In the genomic region with DNA sequence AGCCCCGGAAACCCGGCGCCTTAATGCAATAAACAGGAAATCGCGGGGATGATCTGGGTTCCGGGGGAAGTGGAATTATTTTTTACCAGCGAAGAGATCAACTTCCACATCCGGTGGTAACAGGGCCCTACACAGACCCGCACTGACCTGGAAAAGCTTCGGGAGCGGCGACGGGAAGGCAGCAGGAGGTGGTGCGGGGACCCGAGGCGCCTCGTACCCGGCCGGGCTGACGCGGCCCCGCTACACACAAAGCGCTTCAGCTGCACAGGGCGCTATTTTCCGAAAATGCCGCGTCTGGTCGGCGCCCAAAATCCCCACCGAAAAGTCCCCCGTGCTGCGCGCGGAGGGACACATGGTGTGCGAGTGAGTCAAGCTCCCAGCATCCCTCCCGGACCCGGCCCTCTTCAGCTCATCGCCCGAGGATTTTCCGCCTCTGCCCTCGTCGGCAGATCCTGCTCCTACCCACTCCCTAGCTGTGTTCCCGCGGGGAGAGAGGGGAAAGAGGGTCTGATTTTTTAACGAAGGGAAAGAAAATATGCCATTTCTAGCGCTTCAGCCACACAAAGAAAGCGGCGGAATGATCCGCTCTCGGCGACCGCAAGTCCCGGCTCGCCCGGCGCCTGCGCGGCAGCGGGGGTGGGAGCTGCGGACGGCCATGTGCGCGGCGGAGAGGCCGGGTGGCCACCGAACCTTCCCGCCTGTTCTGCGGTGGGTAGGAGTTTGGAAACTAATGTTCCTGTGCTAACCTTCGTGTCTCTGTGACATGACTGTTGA, we compare ENCODE assay signal across 8 cellular contexts. TPM values are rescaled to one million over a fixed set of nuclear protein-coding genes. Genes with fewer than 3 reads are reported as not detected.
DNase-seq lines count a peak whose midpoint lies in the region; ATAC-seq and TF ChIP-seq lines count a peak whose summit lies in the region.

A gene (minus strand): TSS at position 361 of the 774 bp plus-strand sequence. CDS start 45,400 bp downstream, outside the sequence.

- H3K4me3 Mint-ChIP-seq in T-helper 17 cell: peak within 1 kb of the TSS; percentile 96

- peak within 1 kb of the TSS; percentile 95 for H3K4me3 ChIP-seq in GM12864 (ENCODE audit: low read depth, low read length)
- H3K4me3 ChIP-seq in left ventricle myocardium inferior: peak within 1 kb of the TSS; percentile 97
- peak within 1 kb of the TSS; percentile 99 to 100 for H3K4me3 ChIP-seq in prostate gland

- WGBS in prostate gland: under 1% methylated on average over 69 of the region's 69 CpGs

- no peak for TF ChIP-seq CTCF in GM12864 (IDR thresholded peaks at IDR 0.05; ENCODE audit: low read depth, low read length, missing control alignments)
- no peak for TF ChIP-seq CTCF in left ventricle myocardium inferior (IDR thresholded peaks at IDR 0.05; ENCODE audit: borderline replicate concordance)
- peak in 1 of 4 experiments; percentile 0 for TF ChIP-seq CTCF in prostate gland (IDR thresholded peaks at IDR 0.05)

- peak; percentile 59 for TF ChIP-seq POLR2A in prostate gland (IDR thresholded peaks at IDR 0.05)

- intact Hi-C loops in left ventricle myocardium inferior (cut with micrococcal nuclease) (no loop called here), prostate gland (cut with DNase I) (loop anchor here (10.0 kb wide), 3 partner anchors 70 to 1200 kb away; a partner anchor contains a TSS)

- H3K36me3 ChIP-seq in left ventricle myocardium inferior (peaks cover 6% of the 10 kb centered on the region), prostate gland (no peaks in the 10 kb centered on the region)

- H3K27ac Mint-ChIP-seq in T-helper 17 cell: peak within 1 kb of the TSS; percentile 99

- H3K27me3 ChIP-seq in left ventricle myocardium inferior (ENCODE audit: low read depth): no peaks in the 10 kb centered on the region
- no peaks in the 10 kb centered on the region for H3K27me3 ChIP-seq in prostate gland (replicated peaks; ENCODE audit: insufficient read depth)

- peak; percentile 55 for ATAC-seq in HG02798 (IDR thresholded peaks at IDR 0.05; ENCODE audit: poor library complexity, unreplicated experiment)
- ATAC-seq in T-helper 17 cell: peak; percentile 57

- H3K27me3 Mint-ChIP-seq in T-helper 17 cell: no peaks in the 10 kb centered on the region

- peaks cover 50% of the 10 kb centered on the region for H3K4me1 Mint-ChIP-seq in T-helper 17 cell

- peaks cover 76% of the 10 kb centered on the region for H3K4me1 ChIP-seq in left ventricle myocardium inferior
- H3K4me1 ChIP-seq in prostate gland (replicated peaks): no peaks in the 10 kb centered on the region

- peaks cover 6% of the 10 kb centered on the region for H3K36me3 Mint-ChIP-seq in T-helper 17 cell (ENCODE audit: low read depth)

- H3K9me3 ChIP-seq in T-helper 17 cell (ENCODE audit: control insufficient read depth, low read length, poor library complexity, severe bottlenecking) (no peaks in the 10 kb centered on the region), left ventricle myocardium inferior (replicated peaks) (no peaks in the 10 kb centered on the region), prostate gland (no peaks in the 10 kb centered on the region)

- DNase-seq in GM12864 (ENCODE audit: low read depth) (peak; percentile 89), NCI-H146 treated with DMSO at 0.1 percent for 48 hours (lab: John Stamatoyannopoulos, UW; ENCODE audit: unreplicated experiment) (peak; percentile 74), T-helper 17 cell (peak; percentile 79 to 84 (median 80)), amygdala (lab: John Stamatoyannopoulos, UW) (peak; percentile 51 to 98 (median 86)), left ventricle myocardium inferior (peak; percentile 87), prostate gland (ENCODE audit: low spot score) (peak; percentile 82), ureter (ENCODE audit: low spot score) (peak; percentile 84)

- H3K27ac ChIP-seq in left ventricle myocardium inferior (replicated peaks) (peak within 1 kb of the TSS; percentile 99), prostate gland (peak within 1 kb of the TSS; percentile 99)

RNA-seq across cellular contexts. Expression of the gene that starts here (rescaled TPM):
- total RNA-seq in T-helper 17 cell: 10 to 100 TPM; 25.9 to 32.3 TPM
- 8.1 TPM for total RNA-seq in left ventricle myocardium inferior
- 10 to 100 TPM; 31.8 to 34.1 TPM for total RNA-seq in prostate gland
- total RNA-seq in ureter: 21.3 TPM

Comparison
In these comparisons a context has a peak if more than half of its experiments do, and no peak if none do; other contexts are left out.
1. Peak in every context shown above with its lines: DNase-seq, ATAC-seq, H3K4me3 ChIP-seq and H3K27ac ChIP-seq.